Comparison of ENCODE assay signal across 2 cellular contexts in genomic region chr1:238485062-238485905, GRCh38.
TF ChIP-seq lines count a peak whose summit lies in the region.

No MANE protein-coding gene starts in this region.

TF ChIP-seq in IMR-90, 13 proteins besides CTCF, POLR2A, EP300 and RAD21 (continued from another document):
- TF ChIP-seq, protein P1, sequence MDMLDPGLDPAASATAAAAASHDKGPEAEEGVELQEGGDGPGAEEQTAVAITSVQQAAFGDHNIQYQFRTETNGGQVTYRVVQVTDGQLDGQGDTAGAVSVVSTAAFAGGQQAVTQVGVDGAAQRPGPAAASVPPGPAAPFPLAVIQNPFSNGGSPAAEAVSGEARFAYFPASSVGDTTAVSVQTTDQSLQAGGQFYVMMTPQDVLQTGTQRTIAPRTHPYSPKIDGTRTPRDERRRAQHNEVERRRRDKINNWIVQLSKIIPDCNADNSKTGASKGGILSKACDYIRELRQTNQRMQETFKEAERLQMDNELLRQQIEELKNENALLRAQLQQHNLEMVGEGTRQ (IDR thresholded peaks at IDR 0.05; ENCODE audit: low read depth, low read length), result no peak

TF ChIP-seq in SK-N-SH, 30 proteins besides CTCF, POLR2A, EP300 and RAD21 (continued from another document):
- no peak for TF ChIP-seq GATA2 (CRISPR knock-in tag; IDR thresholded peaks at IDR 0.05)
- no peak for TF ChIP-seq RCOR1 (IDR thresholded peaks at IDR 0.05; ENCODE audit: low read length)
- no peak for TF ChIP-seq MXI1 (IDR thresholded peaks at IDR 0.05; ENCODE audit: low read depth, low read length)
- TF ChIP-seq RFX5 (IDR thresholded peaks at IDR 0.05; ENCODE audit: low read length), result no peak
- TF ChIP-seq RXRA (IDR thresholded peaks at IDR 0.05; ENCODE audit: borderline replicate concordance, low read depth), result no peak
